19 cellular contexts compared by ENCODE assay signal in genomic region chr16:69834817-69835477, GRCh38.
DNase-seq lines count a peak whose midpoint lies in the region; ATAC-seq and TF ChIP-seq lines count a peak whose summit lies in the region.
"Had no signal": no experiment of that assay in that cellular context is flagged by ENCODE, and none has a peak within 500 bp of the region (broad histone marks: within the 10 kb centered on the region; RNA-seq: fewer than 3 reads in every experiment).

No MANE protein-coding gene starts in this region.

- no peaks in the 10 kb centered on the region for H3K27me3 ChIP-seq in neutrophil
- no peaks in the 10 kb centered on the region for H3K27me3 ChIP-seq in uterus
- no peaks in the 10 kb centered on the region for H3K27me3 ChIP-seq in upper lobe of right lung
- H3K27me3 ChIP-seq: body of pancreas, neural progenitor cell, Peyer's patch had no signal

- peak overlapping the region in 1 of 2 experiments; percentile 57 for H3K4me3 ChIP-seq in neutrophil (ENCODE audit: low read depth in 1 of 2, low read length in 1 of 2)
- no peak overlapping the region for H3K4me3 ChIP-seq in uterus
- H3K4me3 ChIP-seq in upper lobe of right lung, result no peak overlapping the region
- H3K4me3 ChIP-seq: body of pancreas, neural progenitor cell, Peyer's patch had no signal

- H3K9me3 ChIP-seq in neutrophil (no peaks in the 10 kb centered on the region), uterus (no peaks in the 10 kb centered on the region), upper lobe of right lung (no peaks in the 10 kb centered on the region)
- H3K9me3 ChIP-seq: body of pancreas, Peyer's patch had no signal

- ATAC-seq in GM18909 (IDR thresholded peaks at IDR 0.05; ENCODE audit: poor library complexity, unreplicated experiment), result peak; percentile 84
- ATAC-seq in HG02571 (IDR thresholded peaks at IDR 0.05; ENCODE audit: unreplicated experiment), result peak; percentile 64
- ATAC-seq in upper lobe of right lung, result no peak
- ATAC-seq: body of pancreas, esophagus mucosa, SK-N-SH treated with all-trans-retinoic acid at 6 μM for 48 hours had no signal

- H3K36me3 ChIP-seq in neutrophil (peaks cover 32% of the 10 kb centered on the region), uterus (no peaks in the 10 kb centered on the region), upper lobe of right lung (peaks cover 3% of the 10 kb centered on the region)
- H3K36me3 ChIP-seq: neural progenitor cell, Peyer's patch had no signal

- H3K4me1 ChIP-seq in neutrophil (ENCODE audit: control insufficient read depth in 1 of 2, insufficient read depth in 1 of 2, low read depth in 1 of 2, low read length in 1 of 2) (peaks cover 18 to 19% of the 10 kb centered on the region in 2 experiments), uterus (no peaks in the 10 kb centered on the region), upper lobe of right lung (peaks cover 42% of the 10 kb centered on the region)

- H3K27ac ChIP-seq in neutrophil (peak overlapping the region; percentile 81), uterus (no peak overlapping the region), upper lobe of right lung (no peak overlapping the region)
- H3K27ac ChIP-seq: HL-60, neural progenitor cell had no signal

- TF ChIP-seq POLR2A in uterus (IDR thresholded peaks at IDR 0.05), result no peak

- intact Hi-C loops in uterus (cut with DNase I; ENCODE audit: low total_unique reads) (no loop called here), upper lobe of right lung (cut with DNase I) (no loop called here)

- TF ChIP-seq CTCF in neutrophil (IDR thresholded peaks at IDR 0.05) (no peak), uterus (IDR thresholded peaks at IDR 0.05) (no peak), upper lobe of right lung (IDR thresholded peaks at IDR 0.05) (no peak)

- DNase-seq in NCI-H2227 (lab: John Stamatoyannopoulos, UW; ENCODE audit: unreplicated experiment) (peak; percentile 10), uterus (no peak), upper lobe of right lung (no peak)
- DNase-seq in stimulated activated CD4-positive, alpha-beta T cell treated with anti-CD3 and anti-CD28 coated beads, Interleukin-1b, Interleukin-23, amount 100 ng/mL, for 48 hours, result no peak
- DNase-seq: activated CD4-positive, alpha-beta T cell treated with anti-CD3 and anti-CD28 coated beads, Interleukin-2, amount 10 ng/mL, durations not matched to agents 7 days and 5 days; body of pancreas; dermis blood vessel endothelial cell; GDM1; glutamatergic neuron; NCI-H2107; NCI-H774; Peyer's patch had no signal
